Comparison of ENCODE assay signal across 9 cellular contexts in the genomic region with DNA sequence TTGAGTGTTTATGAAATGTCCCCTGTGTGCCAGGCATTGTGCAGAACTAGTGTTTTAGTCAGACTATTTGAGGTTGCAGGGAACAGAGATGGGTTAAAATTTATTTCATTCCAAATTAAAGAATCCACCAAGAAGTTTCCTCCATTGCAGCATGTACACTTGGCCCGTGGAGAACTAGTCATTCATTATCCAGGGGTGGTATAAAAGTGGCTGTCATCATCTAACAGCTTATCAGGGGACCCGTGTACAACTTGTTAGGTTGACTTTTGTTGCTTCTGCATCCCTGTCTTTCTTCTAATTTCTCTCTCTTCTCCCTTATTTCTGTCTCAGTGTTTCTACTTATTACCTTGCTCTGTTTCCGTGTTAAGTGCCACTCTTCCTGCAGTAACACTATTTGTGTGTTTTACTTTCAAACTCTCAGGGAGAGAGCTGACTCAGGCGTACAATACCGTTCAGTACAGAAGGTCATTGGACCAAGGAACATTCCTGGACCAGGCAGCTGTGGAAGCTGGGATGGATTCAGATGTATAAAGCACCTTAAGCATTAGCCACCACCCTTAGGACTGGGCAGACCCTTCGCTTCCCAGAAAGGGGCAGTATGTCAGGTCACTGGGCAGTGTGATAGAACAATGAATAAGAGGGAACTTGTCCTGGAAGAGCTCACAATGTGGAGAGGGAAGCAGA. TPM values are rescaled to one million over a fixed set of nuclear protein-coding genes. Genes with fewer than 3 reads are reported as not detected.
DNase-seq lines count a peak whose midpoint lies in the region; ATAC-seq and TF ChIP-seq lines count a peak whose summit lies in the region.
"Had no signal": no experiment of that assay in that cellular context is flagged by ENCODE, and none has a peak within 500 bp of the region (broad histone marks: within the 10 kb centered on the region; RNA-seq: fewer than 3 reads in every experiment).

No MANE protein-coding gene starts in this region.

- ATAC-seq in right cardiac atrium (peak; percentile 70 to 71), sciatic nerve (peak; percentile 71)

- H3K27me3 Mint-ChIP-seq in IgD-negative memory B cell (no peaks in the 10 kb centered on the region), glutamatergic neuron (ENCODE audit: unreplicated experiment) (no peaks in the 10 kb centered on the region)
- H3K27me3 Mint-ChIP-seq: progenitor cell of endocrine pancreas had no signal

- intact Hi-C loops in right cardiac atrium (cut with DNase I): no loop called here
- intact Hi-C loops in sciatic nerve (cut with DNase I): no loop called here

- no peaks in the 10 kb centered on the region for H3K27me3 ChIP-seq in right cardiac atrium (ENCODE audit: control insufficient read depth, insufficient read depth)

- H3K4me1 Mint-ChIP-seq in IgD-negative memory B cell (peaks cover 69 to 74% (median 71%) of the 10 kb centered on the region in 3 donors), glutamatergic neuron (ENCODE audit: low read depth, unreplicated experiment) (peaks cover 2% of the 10 kb centered on the region)

- no peak overlapping the region for H3K27ac ChIP-seq in right cardiac atrium (ENCODE audit: low read length)

- DNase-seq in amniotic epithelial cell (ENCODE audit: low read depth): peak; percentile 69
- DNase-seq in right cardiac atrium: no peak
- no peak for DNase-seq in sciatic nerve (ENCODE audit: low spot score)
- DNase-seq in glutamatergic neuron: no peak
- DNase-seq in NCI-H748 treated with DMSO at 0.1 percent for 48 hours (lab: John Stamatoyannopoulos, UW): no peak
- DNase-seq in DMS53 treated with DMSO at 0.1 percent for 48 hours (lab: John Stamatoyannopoulos, UW; ENCODE audit: unreplicated experiment): no peak
- DNase-seq: hippocampal formation had no signal

- 32% methylated on average over 6 of the region's 6 CpGs for WGBS in right cardiac atrium

- no peak for TF ChIP-seq CTCF in glutamatergic neuron (IDR thresholded peaks at IDR 0.05; ENCODE audit: partially characterized antibody, unreplicated experiment)

- peaks cover 9% of the 10 kb centered on the region for H3K4me1 ChIP-seq in right cardiac atrium (ENCODE audit: control insufficient read depth, insufficient read depth, low read length)

- H3K36me3 Mint-ChIP-seq in IgD-negative memory B cell: peaks cover 2% of the 10 kb centered on the region
- H3K36me3 Mint-ChIP-seq in glutamatergic neuron (ENCODE audit: unreplicated experiment): no peaks in the 10 kb centered on the region

- peak overlapping the region; percentile 4 to 92 (median 89) for H3K27ac Mint-ChIP-seq in IgD-negative memory B cell
- H3K27ac Mint-ChIP-seq in glutamatergic neuron (ENCODE audit: unreplicated experiment): no peak overlapping the region
- H3K27ac Mint-ChIP-seq: progenitor cell of endocrine pancreas had no signal

- no peak overlapping the region for H3K4me3 ChIP-seq in right cardiac atrium (ENCODE audit: low read length)

- no peaks in the 10 kb centered on the region for H3K9me3 ChIP-seq in right cardiac atrium (ENCODE audit: control insufficient read depth, low read length)

- H3K4me3 Mint-ChIP-seq in IgD-negative memory B cell (peak overlapping the region in 3 of 4 donors; percentile 6 to 80 (median 56)), glutamatergic neuron (ENCODE audit: unreplicated experiment) (no peak overlapping the region)

- no peaks in the 10 kb centered on the region for H3K9me3 Mint-ChIP-seq in IgD-negative memory B cell
- H3K9me3 Mint-ChIP-seq in glutamatergic neuron (ENCODE audit: unreplicated experiment): no peaks in the 10 kb centered on the region

RNA-seq across cellular contexts. Expression of gene MAP3K1, which starts 36.1 kb away (rescaled TPM):
- polyA plus RNA-seq in IgD-negative memory B cell (69.8 TPM), right cardiac atrium (2.7 TPM)
- total RNA-seq in right cardiac atrium (1 to 10 TPM; 5.4 to 9.0 (median 8.4) TPM), sciatic nerve (28.4 TPM), glutamatergic neuron (ENCODE audit: unreplicated experiment) (10.1 TPM)

RNA-seq across cellular contexts. Expression of gene SETD9, which starts 58.0 kb away (rescaled TPM):
- polyA plus RNA-seq in IgD-negative memory B cell (7.3 TPM), right cardiac atrium (8.3 TPM)
- total RNA-seq in right cardiac atrium (10 to 100 TPM; 11.6 to 17.0 (median 14.3) TPM), sciatic nerve (8.2 TPM), glutamatergic neuron (ENCODE audit: unreplicated experiment) (15.8 TPM)
